Comparison of ENCODE assay signal across 1 cellular context in the genomic region with DNA sequence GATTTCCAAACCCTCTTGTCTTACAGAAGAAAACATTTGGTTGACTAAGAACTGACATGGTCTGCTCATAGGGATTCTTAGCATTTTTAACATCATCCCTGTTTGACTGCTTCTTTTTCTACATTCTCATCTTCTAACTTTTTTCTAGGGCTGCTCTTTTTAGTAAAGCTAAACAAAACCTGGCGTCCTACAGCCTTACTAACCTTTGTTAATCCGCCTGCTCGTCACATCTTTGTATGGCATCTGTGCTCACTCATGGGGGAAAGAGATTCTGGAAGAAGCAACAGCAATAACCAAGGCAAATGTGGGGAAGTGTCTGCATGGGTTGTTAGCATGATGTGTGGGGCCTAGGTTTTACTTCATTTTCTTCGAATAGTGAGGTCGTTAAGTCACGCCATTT.
TF ChIP-seq lines count a peak whose summit lies in the region.

No MANE protein-coding gene starts in this region.

TF ChIP-seq in GM23338, 12 proteins besides CTCF, POLR2A, EP300 and RAD21 (continued from another document):
- TF ChIP-seq, protein P1, sequence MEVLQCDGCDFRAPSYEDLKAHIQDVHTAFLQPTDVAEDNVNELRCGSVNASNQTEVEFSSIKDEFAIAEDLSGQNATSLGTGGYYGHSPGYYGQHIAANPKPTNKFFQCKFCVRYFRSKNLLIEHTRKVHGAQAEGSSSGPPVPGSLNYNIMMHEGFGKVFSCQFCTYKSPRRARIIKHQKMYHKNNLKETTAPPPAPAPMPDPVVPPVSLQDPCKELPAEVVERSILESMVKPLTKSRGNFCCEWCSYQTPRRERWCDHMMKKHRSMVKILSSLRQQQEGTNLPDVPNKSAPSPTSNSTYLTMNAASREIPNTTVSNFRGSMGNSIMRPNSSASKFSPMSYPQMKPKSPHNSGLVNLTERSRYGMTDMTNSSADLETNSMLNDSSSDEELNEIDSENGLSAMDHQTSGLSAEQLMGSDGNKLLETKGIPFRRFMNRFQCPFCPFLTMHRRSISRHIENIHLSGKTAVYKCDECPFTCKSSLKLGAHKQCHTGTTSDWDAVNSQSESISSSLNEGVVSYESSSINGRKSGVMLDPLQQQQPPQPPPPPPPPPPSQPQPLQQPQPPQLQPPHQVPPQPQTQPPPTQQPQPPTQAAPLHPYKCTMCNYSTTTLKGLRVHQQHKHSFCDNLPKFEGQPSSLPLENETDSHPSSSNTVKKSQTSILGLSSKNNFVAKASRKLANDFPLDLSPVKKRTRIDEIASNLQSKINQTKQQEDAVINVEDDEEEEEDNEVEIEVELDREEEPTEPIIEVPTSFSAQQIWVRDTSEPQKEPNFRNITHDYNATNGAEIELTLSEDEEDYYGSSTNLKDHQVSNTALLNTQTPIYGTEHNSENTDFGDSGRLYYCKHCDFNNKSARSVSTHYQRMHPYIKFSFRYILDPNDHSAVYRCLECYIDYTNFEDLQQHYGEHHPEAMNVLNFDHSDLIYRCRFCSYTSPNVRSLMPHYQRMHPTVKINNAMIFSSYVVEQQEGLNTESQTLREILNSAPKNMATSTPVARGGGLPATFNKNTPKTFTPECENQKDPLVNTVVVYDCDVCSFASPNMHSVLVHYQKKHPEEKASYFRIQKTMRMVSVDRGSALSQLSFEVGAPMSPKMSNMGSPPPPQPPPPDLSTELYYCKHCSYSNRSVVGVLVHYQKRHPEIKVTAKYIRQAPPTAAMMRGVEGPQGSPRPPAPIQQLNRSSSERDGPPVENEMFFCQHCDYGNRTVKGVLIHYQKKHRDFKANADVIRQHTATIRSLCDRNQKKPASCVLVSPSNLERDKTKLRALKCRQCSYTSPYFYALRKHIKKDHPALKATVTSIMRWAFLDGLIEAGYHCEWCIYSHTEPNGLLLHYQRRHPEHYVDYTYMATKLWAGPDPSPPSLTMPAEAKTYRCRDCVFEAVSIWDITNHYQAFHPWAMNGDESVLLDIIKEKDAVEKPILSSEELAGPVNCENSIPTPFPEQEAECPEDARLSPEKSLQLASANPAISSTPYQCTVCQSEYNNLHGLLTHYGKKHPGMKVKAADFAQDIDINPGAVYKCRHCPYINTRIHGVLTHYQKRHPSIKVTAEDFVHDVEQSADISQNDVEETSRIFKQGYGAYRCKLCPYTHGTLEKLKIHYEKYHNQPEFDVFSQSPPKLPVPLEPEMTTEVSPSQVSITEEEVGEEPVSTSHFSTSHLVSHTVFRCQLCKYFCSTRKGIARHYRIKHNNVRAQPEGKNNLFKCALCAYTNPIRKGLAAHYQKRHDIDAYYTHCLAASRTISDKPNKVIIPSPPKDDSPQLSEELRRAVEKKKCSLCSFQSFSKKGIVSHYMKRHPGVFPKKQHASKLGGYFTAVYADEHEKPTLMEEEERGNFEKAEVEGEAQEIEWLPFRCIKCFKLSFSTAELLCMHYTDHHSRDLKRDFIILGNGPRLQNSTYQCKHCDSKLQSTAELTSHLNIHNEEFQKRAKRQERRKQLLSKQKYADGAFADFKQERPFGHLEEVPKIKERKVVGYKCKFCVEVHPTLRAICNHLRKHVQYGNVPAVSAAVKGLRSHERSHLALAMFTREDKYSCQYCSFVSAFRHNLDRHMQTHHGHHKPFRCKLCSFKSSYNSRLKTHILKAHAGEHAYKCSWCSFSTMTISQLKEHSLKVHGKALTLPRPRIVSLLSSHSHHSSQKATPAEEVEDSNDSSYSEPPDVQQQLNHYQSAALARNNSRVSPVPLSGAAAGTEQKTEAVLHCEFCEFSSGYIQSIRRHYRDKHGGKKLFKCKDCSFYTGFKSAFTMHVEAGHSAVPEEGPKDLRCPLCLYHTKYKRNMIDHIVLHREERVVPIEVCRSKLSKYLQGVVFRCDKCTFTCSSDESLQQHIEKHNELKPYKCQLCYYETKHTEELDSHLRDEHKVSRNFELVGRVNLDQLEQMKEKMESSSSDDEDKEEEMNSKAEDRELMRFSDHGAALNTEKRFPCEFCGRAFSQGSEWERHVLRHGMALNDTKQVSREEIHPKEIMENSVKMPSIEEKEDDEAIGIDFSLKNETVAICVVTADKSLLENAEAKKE (CRISPR knock-in tag; IDR thresholded peaks at IDR 0.05) = no peak
- TF ChIP-seq, protein P2, sequence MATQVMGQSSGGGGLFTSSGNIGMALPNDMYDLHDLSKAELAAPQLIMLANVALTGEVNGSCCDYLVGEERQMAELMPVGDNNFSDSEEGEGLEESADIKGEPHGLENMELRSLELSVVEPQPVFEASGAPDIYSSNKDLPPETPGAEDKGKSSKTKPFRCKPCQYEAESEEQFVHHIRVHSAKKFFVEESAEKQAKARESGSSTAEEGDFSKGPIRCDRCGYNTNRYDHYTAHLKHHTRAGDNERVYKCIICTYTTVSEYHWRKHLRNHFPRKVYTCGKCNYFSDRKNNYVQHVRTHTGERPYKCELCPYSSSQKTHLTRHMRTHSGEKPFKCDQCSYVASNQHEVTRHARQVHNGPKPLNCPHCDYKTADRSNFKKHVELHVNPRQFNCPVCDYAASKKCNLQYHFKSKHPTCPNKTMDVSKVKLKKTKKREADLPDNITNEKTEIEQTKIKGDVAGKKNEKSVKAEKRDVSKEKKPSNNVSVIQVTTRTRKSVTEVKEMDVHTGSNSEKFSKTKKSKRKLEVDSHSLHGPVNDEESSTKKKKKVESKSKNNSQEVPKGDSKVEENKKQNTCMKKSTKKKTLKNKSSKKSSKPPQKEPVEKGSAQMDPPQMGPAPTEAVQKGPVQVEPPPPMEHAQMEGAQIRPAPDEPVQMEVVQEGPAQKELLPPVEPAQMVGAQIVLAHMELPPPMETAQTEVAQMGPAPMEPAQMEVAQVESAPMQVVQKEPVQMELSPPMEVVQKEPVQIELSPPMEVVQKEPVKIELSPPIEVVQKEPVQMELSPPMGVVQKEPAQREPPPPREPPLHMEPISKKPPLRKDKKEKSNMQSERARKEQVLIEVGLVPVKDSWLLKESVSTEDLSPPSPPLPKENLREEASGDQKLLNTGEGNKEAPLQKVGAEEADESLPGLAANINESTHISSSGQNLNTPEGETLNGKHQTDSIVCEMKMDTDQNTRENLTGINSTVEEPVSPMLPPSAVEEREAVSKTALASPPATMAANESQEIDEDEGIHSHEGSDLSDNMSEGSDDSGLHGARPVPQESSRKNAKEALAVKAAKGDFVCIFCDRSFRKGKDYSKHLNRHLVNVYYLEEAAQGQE (IDR thresholded peaks at IDR 0.05; ENCODE audit: unreplicated experiment) = no peak
- TF ChIP-seq CREB1 (CRISPR knock-in tag; IDR thresholded peaks at IDR 0.05; ENCODE audit: low read depth) (no peak), NANOG (IDR thresholded peaks at IDR 0.05; ENCODE audit: borderline replicate concordance) (no peak), EZH2phosphoT487 (IDR thresholded peaks at IDR 0.05; ENCODE audit: unreplicated experiment) (no peak), JUNB (IDR thresholded peaks at IDR 0.05; ENCODE audit: unreplicated experiment) (no peak), EZH2 (IDR thresholded peaks at IDR 0.05; ENCODE audit: low read depth, unreplicated experiment) (no peak), ZNF114 (CRISPR knock-in tag; IDR thresholded peaks at IDR 0.05) (no peak)
